ENCODE assay signal across 8 cellular contexts in the genomic region with DNA sequence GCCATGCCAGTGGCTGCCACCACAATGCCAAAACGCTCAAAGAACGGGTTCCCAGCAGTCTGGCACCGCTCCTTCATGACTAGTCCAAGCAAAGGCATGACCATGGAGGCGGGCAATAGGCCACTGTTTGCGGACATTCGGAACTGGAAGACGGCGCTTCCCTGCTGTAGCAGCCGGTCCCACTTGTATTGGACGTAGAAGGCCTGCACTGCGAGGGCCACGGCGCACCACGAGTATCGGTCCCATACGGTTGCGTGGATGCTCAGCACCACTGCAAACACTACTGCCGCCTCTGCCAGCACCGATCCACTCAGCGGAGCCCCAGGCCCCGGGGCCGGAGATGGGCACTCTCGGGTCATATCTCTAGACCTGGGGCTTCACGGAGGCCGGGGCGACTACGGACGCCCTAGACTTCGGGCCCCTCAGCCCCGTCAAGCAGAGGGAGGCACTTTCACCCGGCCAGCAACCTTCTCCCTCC. TPM values are rescaled to one million over a fixed set of nuclear protein-coding genes. Genes with fewer than 3 reads are reported as not detected.
DNase-seq lines count a peak whose midpoint lies in the region; ATAC-seq and TF ChIP-seq lines count a peak whose summit lies in the region.

No MANE protein-coding gene starts in this region.

- H3K27ac Mint-ChIP-seq in activated naive CD8-positive, alpha-beta T cell treated with anti-CD3 and anti-CD28 coated beads, Interleukin-2, amount 50 U/mL, for 24 hours, result peak overlapping the region; percentile 98

- ATAC-seq in GM19397 (IDR thresholded peaks at IDR 0.05; ENCODE audit: unreplicated experiment) (peak; percentile 16), psoas muscle (peak in 3 of 4 donors; percentile 33 to 45 (median 35)), GM18870 (IDR thresholded peaks at IDR 0.05; ENCODE audit: unreplicated experiment) (no peak)
- peak; percentile 16 for ATAC-seq in activated naive CD8-positive, alpha-beta T cell treated with anti-CD3 and anti-CD28 coated beads, Interleukin-2, amount 50 U/mL, for 24 hours

- no peaks in the 10 kb centered on the region for H3K9me3 ChIP-seq in BLaER1 treated with 17β-estradiol and CSF1 and Interleukin-3, amounts not matched to agents 10 nM and 100 nM (replicated peaks in 1 of 11)
- H3K9me3 ChIP-seq in left ventricle myocardium inferior (replicated peaks) (no peaks in the 10 kb centered on the region), psoas muscle (no peaks in the 10 kb centered on the region)

- H3K27me3 ChIP-seq in BLaER1 treated with 17β-estradiol and CSF1 and Interleukin-3, amounts not matched to agents 10 nM and 100 nM, result no peaks in the 10 kb centered on the region
- no peaks in the 10 kb centered on the region for H3K27me3 ChIP-seq in KMS-11 (ENCODE audit: insufficient read depth, low read depth)
- H3K27me3 ChIP-seq in left ventricle myocardium inferior (ENCODE audit: low read depth), result no peaks in the 10 kb centered on the region
- H3K27me3 ChIP-seq in psoas muscle (ENCODE audit: insufficient read depth in 3 of 3, low read length in 2 of 3), result no peaks in the 10 kb centered on the region

- H4K20me1 ChIP-seq in BLaER1 treated with 17β-estradiol and CSF1 and Interleukin-3, amounts not matched to agents 10 nM and 100 nM, result peaks cover 0 to 27% (median 0%) of the 10 kb centered on the region in 11 experiments; a peak in 7 of 22 replicates
- H4K20me1 ChIP-seq in KMS-11 (ENCODE audit: insufficient read depth), result 0 out of 2 replicates have a peak, but pooled peaks cover 3% of the 10 kb centered on the region

- peaks cover 19% of the 10 kb centered on the region for H3K36me3 Mint-ChIP-seq in activated naive CD8-positive, alpha-beta T cell treated with anti-CD3 and anti-CD28 coated beads, Interleukin-2, amount 50 U/mL, for 24 hours (ENCODE audit: low read depth)

- intact Hi-C loops in left ventricle myocardium inferior (cut with micrococcal nuclease), result no loop called here
- intact Hi-C loops in psoas muscle (cut with DNase I), result loop anchor here in 1 of 2 donors (1.0 to 10.0 kb wide), 3 partner anchors 30 to 222 kb away; a partner anchor contains a TSS

- peak overlapping the region; percentile 89 for H2AFZ ChIP-seq in KMS-11 (ENCODE audit: low read depth)

- peaks cover 19 to 62% (median 37%) of the 10 kb centered on the region in 11 experiments for H3K36me3 ChIP-seq in BLaER1 treated with 17β-estradiol and CSF1 and Interleukin-3, amounts not matched to agents 10 nM and 100 nM
- no peaks in the 10 kb centered on the region for H3K36me3 ChIP-seq in KMS-11 (ENCODE audit: insufficient read depth)
- peaks cover 33% of the 10 kb centered on the region for H3K36me3 ChIP-seq in left ventricle myocardium inferior
- H3K36me3 ChIP-seq in psoas muscle (ENCODE audit: insufficient read depth in 1 of 2, low read depth in 1 of 2), result peaks cover 0 to 50% of the 10 kb centered on the region in 2 donors

- no peaks in the 10 kb centered on the region for H3K9me3 Mint-ChIP-seq in activated naive CD8-positive, alpha-beta T cell treated with anti-CD3 and anti-CD28 coated beads, Interleukin-2, amount 50 U/mL, for 24 hours

- peaks cover 12% of the 10 kb centered on the region; the same call in 1 of the 2 replicates for H3K79me2 ChIP-seq in KMS-11 (ENCODE audit: insufficient read depth, low read depth)

- WGBS in psoas muscle, 3 donors, result 1 to 4% (median 2%) methylated on average over 30 to 31 of the region's 31 CpGs

- no peaks in the 10 kb centered on the region for H3K27me3 Mint-ChIP-seq in activated naive CD8-positive, alpha-beta T cell treated with anti-CD3 and anti-CD28 coated beads, Interleukin-2, amount 50 U/mL, for 24 hours

- H3K4me1 ChIP-seq in BLaER1 treated with 17β-estradiol and CSF1 and Interleukin-3, amounts not matched to agents 10 nM and 100 nM, result peaks cover 22 to 40% (median 28%) of the 10 kb centered on the region in 10 experiments
- H3K4me1 ChIP-seq in KMS-11 (ENCODE audit: low read depth, poor library complexity, severe bottlenecking), result peaks cover 13% of the 10 kb centered on the region
- peaks cover 64% of the 10 kb centered on the region for H3K4me1 ChIP-seq in left ventricle myocardium inferior
- H3K4me1 ChIP-seq in psoas muscle, result peaks cover 8% of the 10 kb centered on the region

- peak overlapping the region; percentile 69 to 98 (median 92) for H3K27ac ChIP-seq in BLaER1 treated with 17β-estradiol and CSF1 and Interleukin-3, amounts not matched to agents 10 nM and 100 nM
- H3K27ac ChIP-seq in KMS-11 (peak overlapping the region; percentile 56; the same call in 1 of the 2 replicates), left ventricle myocardium inferior (replicated peaks) (peak overlapping the region; percentile 90), psoas muscle (peak overlapping the region; percentile 93)

- peak overlapping the region; percentile 83 for H3K4me3 Mint-ChIP-seq in activated naive CD8-positive, alpha-beta T cell treated with anti-CD3 and anti-CD28 coated beads, Interleukin-2, amount 50 U/mL, for 24 hours

- peak overlapping the region; percentile 83 to 99 (median 93) for H3K9ac ChIP-seq in BLaER1 treated with 17β-estradiol and CSF1 and Interleukin-3, amounts not matched to agents 10 nM and 100 nM
- peak overlapping the region; percentile 65 for H3K9ac ChIP-seq in KMS-11

- peak overlapping the region; percentile 87 to 100 (median 94) for H3K4me2 ChIP-seq in BLaER1 treated with 17β-estradiol and CSF1 and Interleukin-3, amounts not matched to agents 10 nM and 100 nM
- peak overlapping the region; percentile 71 for H3K4me2 ChIP-seq in KMS-11

- peak overlapping the region; percentile 71 to 96 (median 89) for H3K4me3 ChIP-seq in BLaER1 treated with 17β-estradiol and CSF1 and Interleukin-3, amounts not matched to agents 10 nM and 100 nM
- no peak overlapping the region for H3K4me3 ChIP-seq in KMS-11 (IDR thresholded peaks at IDR 0.05; ENCODE audit: insufficient read depth, low read depth, low read length)
- H3K4me3 ChIP-seq in left ventricle myocardium inferior, result peak overlapping the region; percentile 82
- H3K4me3 ChIP-seq in psoas muscle, result peak overlapping the region; percentile 99

- no peak for TF ChIP-seq CTCF in KMS-11 (conservative IDR thresholded peaks at IDR 0.05; ENCODE audit: low read depth, low read length)
- TF ChIP-seq CTCF in left ventricle myocardium inferior (IDR thresholded peaks at IDR 0.05; ENCODE audit: borderline replicate concordance), result no peak
- no peak for TF ChIP-seq CTCF in psoas muscle (IDR thresholded peaks at IDR 0.05)

- no peak for DNase-seq in activated naive CD8-positive, alpha-beta T cell treated with anti-CD3 and anti-CD28 coated beads, Interleukin-2, amount 50 U/mL, for 24 hours
- no peak for DNase-seq in left ventricle myocardium inferior
- DNase-seq in psoas muscle, result peak; percentile 38 to 64
- no peak for DNase-seq in NCI-H187 (lab: John Stamatoyannopoulos, UW)

- H3K4me1 Mint-ChIP-seq in activated naive CD8-positive, alpha-beta T cell treated with anti-CD3 and anti-CD28 coated beads, Interleukin-2, amount 50 U/mL, for 24 hours, result peaks cover 42% of the 10 kb centered on the region

RNA-seq across cellular contexts. Expression of a gene that starts 0.4 kb away (rescaled TPM):
- total RNA-seq in left ventricle myocardium inferior (8.4 TPM), psoas muscle (1 to 10 TPM; 4.5 to 9.0 (median 6.5) TPM)
- 10 to 100 TPM in 2 of 3 donors, 1 to 10 TPM in 1; 6.2 to 14.0 (median 12.2) TPM for polyA plus RNA-seq in psoas muscle

RNA-seq across cellular contexts. Expression of a gene that starts 0.5 kb away (rescaled TPM):
- 15.9 TPM for total RNA-seq in left ventricle myocardium inferior
- total RNA-seq in psoas muscle, result 10 to 100 TPM; 17.2 to 25.9 (median 25.4) TPM
- polyA plus RNA-seq in psoas muscle, result 10 to 100 TPM in 2 of 3 donors, 1 to 10 TPM in 1; 9.8 to 28.1 (median 18.6) TPM

RNA-seq across cellular contexts. Expression of a gene that starts 26.2 kb away (rescaled TPM):
- total RNA-seq in left ventricle myocardium inferior, result 20.3 TPM
- total RNA-seq in psoas muscle, result 10 to 100 TPM; 11.0 to 36.6 (median 29.9) TPM
- 10 to 100 TPM; 16.7 to 45.0 (median 20.0) TPM for polyA plus RNA-seq in psoas muscle

Comparison
In these comparisons a context has a peak if more than half of its experiments do, and no peak if none do; other contexts are left out.
1. DNase-seq: peak in psoas muscle (2 of 2); none in activated naive CD8-positive, alpha-beta T cell treated with anti-CD3 and anti-CD28 coated beads, Interleukin-2, amount 50 U/mL, for 24 hours (single experiment), left ventricle myocardium inferior (single experiment) and NCI-H187 (0 of 2).
2. Peak in every context shown above with its lines, with median percentiles within 50 percentile points of each other: H3K27ac ChIP-seq.